Comparison of ENCODE assay signal across 1 cellular context in the genomic region with DNA sequence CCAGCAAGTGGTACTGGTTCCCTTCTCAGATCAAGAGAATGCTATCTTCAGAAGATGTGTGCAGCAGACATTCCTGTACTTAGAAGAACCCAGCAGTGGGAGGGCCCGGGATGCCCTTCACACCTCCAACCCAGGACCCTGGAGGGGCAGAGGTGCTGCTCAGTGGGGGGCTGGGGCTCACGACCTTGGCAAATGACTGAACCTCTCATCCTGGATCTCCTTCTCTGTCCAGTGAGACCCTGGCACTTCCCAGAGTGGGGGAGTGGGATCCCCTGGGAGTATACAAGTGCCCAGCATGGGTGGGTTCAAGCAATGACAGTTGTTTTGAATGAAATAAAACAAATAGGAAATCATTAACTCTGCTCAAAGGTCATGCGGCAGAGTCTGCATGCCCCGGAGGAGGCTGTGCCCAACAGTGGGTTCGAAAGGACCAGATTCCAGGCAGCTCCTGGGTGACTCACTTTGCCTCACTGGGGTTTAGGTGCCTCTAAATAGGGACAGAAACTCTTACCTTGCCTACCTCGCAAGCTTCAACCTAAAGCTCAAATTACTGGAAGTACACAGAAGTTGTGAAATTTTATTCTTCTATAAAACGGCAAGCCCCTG.
TF ChIP-seq lines count a peak whose summit lies in the region.

No MANE protein-coding gene starts in this region.

TF ChIP-seq in IMR-90, 13 proteins besides CTCF, POLR2A, EP300 and RAD21 (continued from another document):
- TF ChIP-seq, protein P1, sequence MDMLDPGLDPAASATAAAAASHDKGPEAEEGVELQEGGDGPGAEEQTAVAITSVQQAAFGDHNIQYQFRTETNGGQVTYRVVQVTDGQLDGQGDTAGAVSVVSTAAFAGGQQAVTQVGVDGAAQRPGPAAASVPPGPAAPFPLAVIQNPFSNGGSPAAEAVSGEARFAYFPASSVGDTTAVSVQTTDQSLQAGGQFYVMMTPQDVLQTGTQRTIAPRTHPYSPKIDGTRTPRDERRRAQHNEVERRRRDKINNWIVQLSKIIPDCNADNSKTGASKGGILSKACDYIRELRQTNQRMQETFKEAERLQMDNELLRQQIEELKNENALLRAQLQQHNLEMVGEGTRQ (IDR thresholded peaks at IDR 0.05; ENCODE audit: low read depth, low read length): no peak
- TF ChIP-seq RCOR1 (IDR thresholded peaks at IDR 0.05; ENCODE audit: insufficient replicate concordance, low read length) (no peak), SMC3 (IDR thresholded peaks at IDR 0.05; ENCODE audit: low read depth, low read length) (no peak), NFE2L2 (IDR thresholded peaks at IDR 0.05; ENCODE audit: low read depth, low read length) (no peak)
